In the genomic region with DNA sequence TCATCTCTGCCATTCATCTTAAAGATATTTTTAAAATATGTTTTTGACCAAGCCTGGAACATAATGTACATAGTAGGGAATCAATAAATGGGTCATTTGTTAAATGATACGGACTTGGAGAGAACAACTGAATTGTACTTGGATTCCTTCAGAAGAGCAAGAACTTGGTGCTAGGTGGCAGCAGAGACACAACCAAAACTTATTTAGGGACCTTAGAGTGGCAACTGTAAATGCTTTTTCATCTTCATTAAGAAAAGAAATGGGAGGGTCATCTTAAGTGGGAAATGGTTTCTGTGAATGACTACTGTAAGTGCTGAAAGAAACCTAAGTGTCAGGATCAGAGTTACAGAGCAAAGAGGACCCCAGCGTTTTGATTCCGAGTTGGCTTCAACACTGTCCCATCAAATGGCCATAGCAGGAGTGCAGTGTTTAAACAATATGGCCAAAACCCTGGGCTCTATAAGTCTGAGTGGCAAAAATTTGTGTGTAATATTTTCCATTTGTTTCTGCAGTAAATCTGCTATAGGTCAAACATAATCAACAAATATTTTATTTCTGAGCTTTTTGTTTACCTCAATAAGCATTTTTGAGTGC, we compare ENCODE assay signal across 8 cellular contexts.
DNase-seq lines count a peak whose midpoint lies in the region; ATAC-seq and TF ChIP-seq lines count a peak whose summit lies in the region.

No MANE protein-coding gene starts in this region.

- 42 to 59% (median 51%) methylated on average over 3 of the region's 3 CpGs for WGBS in stomach, 5 donors

- intact Hi-C loops in stomach (cut with DNase I; ENCODE audit: low total_unique reads): no loop called here

- H3K4me3 ChIP-seq in stomach: no peak overlapping the region

- no peaks in the 10 kb centered on the region for H3K36me3 Mint-ChIP-seq in WTC11

- DNase-seq in AML-193 (lab: John Stamatoyannopoulos, UW) (peak; percentile 19 to 50), HPDE6-E6E7 (ENCODE audit: extremely low spot score) (peak; percentile 32), WTC11 (ENCODE audit: low spot score) (no peak), hippocampal formation (lab: John Stamatoyannopoulos, UW) (peak; percentile 15 to 43), stomach (peak; percentile 40), cortex of kidney (lab: John Stamatoyannopoulos, UW) (no peak)
- DNase-seq in activated effector memory CD4-positive, alpha-beta T cell treated with anti-CD3 and anti-CD28 coated beads, Interleukin-2, amount 50 U/mL, for 16 hours: no peak

- no peaks in the 10 kb centered on the region for H3K9me3 ChIP-seq in stomach

- peaks cover 0 to 28% (median 17%) of the 10 kb centered on the region in 4 donors for H3K4me1 ChIP-seq in stomach

- ATAC-seq in WTC11 (peak; percentile 75), HG03439 (IDR thresholded peaks at IDR 0.05; ENCODE audit: unreplicated experiment) (no peak)

- H3K9me3 Mint-ChIP-seq in WTC11: no peaks in the 10 kb centered on the region

- H3K36me3 ChIP-seq in stomach: no peaks in the 10 kb centered on the region

- H3K27me3 Mint-ChIP-seq in WTC11 (ENCODE audit: low read depth): 0 out of 2 replicates have a peak, but pooled peaks cover 3% of the 10 kb centered on the region

- TF ChIP-seq EP300 in stomach (IDR thresholded peaks at IDR 0.05): no peak

- no peaks in the 10 kb centered on the region for H3K27me3 ChIP-seq in stomach

- peaks cover 5% of the 10 kb centered on the region; the same call in 1 of the 2 replicates for H3K4me1 Mint-ChIP-seq in WTC11

- no peak overlapping the region for H3K27ac Mint-ChIP-seq in WTC11

- POLR2A ChIA-PET in WTC11 (lab: Charles Lee): interaction anchor here (0.6 to 0.9 kb wide), 2 partner anchors 34 to 300 kb away, joined by 3 to 8 read pairs; a partner anchor contains a TSS

- H3K4me3 Mint-ChIP-seq in WTC11: no peak overlapping the region

- no peak for TF ChIP-seq CTCF in WTC11 (IDR thresholded peaks at IDR 0.05)
- TF ChIP-seq CTCF in stomach (IDR thresholded peaks at IDR 0.05): peak in 4 of 7 experiments; percentile 41 to 69 (median 51)

- TF ChIP-seq POLR2A in stomach (IDR thresholded peaks at IDR 0.05): no peak

- CTCF ChIA-PET in WTC11 (lab: Charles Lee): interaction anchor here (0.6 to 5.0 kb wide), 14 partner anchors 26 to 300 kb away, joined by 3 to 43 read pairs (median 4); a partner anchor contains a TSS

- peak overlapping the region in 2 of 5 donors; percentile 58 to 75 for H3K27ac ChIP-seq in stomach

TF ChIP-seq in WTC11, 78 proteins besides CTCF, POLR2A, EP300 and RAD21:
- TF ChIP-seq, protein P1, sequence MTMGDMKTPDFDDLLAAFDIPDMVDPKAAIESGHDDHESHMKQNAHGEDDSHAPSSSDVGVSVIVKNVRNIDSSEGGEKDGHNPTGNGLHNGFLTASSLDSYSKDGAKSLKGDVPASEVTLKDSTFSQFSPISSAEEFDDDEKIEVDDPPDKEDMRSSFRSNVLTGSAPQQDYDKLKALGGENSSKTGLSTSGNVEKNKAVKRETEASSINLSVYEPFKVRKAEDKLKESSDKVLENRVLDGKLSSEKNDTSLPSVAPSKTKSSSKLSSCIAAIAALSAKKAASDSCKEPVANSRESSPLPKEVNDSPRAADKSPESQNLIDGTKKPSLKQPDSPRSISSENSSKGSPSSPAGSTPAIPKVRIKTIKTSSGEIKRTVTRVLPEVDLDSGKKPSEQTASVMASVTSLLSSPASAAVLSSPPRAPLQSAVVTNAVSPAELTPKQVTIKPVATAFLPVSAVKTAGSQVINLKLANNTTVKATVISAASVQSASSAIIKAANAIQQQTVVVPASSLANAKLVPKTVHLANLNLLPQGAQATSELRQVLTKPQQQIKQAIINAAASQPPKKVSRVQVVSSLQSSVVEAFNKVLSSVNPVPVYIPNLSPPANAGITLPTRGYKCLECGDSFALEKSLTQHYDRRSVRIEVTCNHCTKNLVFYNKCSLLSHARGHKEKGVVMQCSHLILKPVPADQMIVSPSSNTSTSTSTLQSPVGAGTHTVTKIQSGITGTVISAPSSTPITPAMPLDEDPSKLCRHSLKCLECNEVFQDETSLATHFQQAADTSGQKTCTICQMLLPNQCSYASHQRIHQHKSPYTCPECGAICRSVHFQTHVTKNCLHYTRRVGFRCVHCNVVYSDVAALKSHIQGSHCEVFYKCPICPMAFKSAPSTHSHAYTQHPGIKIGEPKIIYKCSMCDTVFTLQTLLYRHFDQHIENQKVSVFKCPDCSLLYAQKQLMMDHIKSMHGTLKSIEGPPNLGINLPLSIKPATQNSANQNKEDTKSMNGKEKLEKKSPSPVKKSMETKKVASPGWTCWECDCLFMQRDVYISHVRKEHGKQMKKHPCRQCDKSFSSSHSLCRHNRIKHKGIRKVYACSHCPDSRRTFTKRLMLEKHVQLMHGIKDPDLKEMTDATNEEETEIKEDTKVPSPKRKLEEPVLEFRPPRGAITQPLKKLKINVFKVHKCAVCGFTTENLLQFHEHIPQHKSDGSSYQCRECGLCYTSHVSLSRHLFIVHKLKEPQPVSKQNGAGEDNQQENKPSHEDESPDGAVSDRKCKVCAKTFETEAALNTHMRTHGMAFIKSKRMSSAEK (CRISPR knock-in tag; IDR thresholded peaks at IDR 0.05; ENCODE audit: borderline replicate concordance): no peak
- TF ChIP-seq ZNF423 (CRISPR knock-in tag; IDR thresholded peaks at IDR 0.05): no peak
TF ChIP-seq in WTC11: peak in this region for 0.

Comparison
In these comparisons a context has a peak if more than half of its experiments do, and no peak if none do; other contexts are left out.
1. DNase-seq: peak in AML-193 (2 of 2), HPDE6-E6E7 (single experiment), hippocampal formation (2 of 2) and stomach (single experiment); none in WTC11 (single experiment), cortex of kidney (single experiment) and activated effector memory CD4-positive, alpha-beta T cell treated with anti-CD3 and anti-CD28 coated beads, Interleukin-2, amount 50 U/mL, for 16 hours (single experiment).